Comparison of ENCODE assay signal across 9 cellular contexts in the genomic region with DNA sequence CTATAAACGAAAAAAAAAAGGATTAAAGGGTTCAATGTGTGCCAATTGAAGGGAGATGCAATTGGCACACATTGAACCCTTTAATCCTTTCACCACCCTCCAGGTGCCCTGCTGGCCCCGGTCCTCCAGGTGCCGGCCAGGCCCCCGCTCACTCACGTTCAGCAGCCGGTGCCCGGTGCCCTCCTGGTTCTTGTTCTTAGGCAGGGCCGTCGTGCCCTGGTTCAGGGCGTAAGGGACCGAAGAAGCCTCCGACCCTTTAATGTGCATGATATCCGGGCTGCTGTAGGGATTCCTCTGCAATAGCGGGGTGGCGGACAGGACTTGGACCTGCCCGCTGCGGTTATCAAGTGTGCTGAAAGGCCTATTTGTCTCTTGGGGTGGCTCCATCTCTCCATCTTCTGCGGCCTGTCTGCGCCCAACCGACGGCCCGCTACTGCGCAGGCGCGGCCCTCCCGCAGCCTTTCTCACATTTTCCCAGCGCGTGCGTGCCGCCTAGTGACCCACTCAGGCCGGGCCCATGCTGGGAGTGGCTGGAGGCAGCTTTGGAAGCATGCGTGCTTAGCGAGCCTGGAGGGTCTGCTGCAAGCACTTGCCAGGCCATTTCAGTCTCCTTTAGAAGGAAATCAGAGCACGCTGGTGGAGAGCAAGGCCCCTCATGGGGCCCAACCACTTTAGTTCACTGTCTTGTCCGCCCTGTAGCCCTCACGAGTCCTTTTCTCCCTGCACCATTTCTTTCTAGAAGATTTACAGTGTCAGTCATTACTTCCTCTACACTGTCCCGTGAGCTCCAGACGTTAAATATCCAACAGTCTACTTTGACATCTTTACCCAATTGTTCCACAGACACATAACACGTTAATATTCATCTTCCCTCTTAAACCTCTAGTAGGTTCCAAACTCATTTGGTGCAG. TPM values are rescaled to one million over a fixed set of nuclear protein-coding genes. Genes with fewer than 3 reads are reported as not detected.
DNase-seq lines count a peak whose midpoint lies in the region; ATAC-seq and TF ChIP-seq lines count a peak whose summit lies in the region.
"Had no signal": no experiment of that assay in that cellular context is flagged by ENCODE, and none has a peak within 500 bp of the region (broad histone marks: within the 10 kb centered on the region; RNA-seq: fewer than 3 reads in every experiment).

No MANE protein-coding gene starts in this region.

- H3K4me3 Mint-ChIP-seq in naive thymus-derived CD8-positive, alpha-beta T cell, result no peak overlapping the region

- DNase-seq in stimulated activated CD4-positive, alpha-beta T cell treated with anti-CD3 and anti-CD28 coated beads, Interleukin-15, amount 100 ng/mL, for 24 hours, result peak; percentile 19
- no peak for DNase-seq in stimulated activated CD4-positive, alpha-beta T cell treated with anti-CD3 and anti-CD28 coated beads, Interleukin-1b, Interleukin-23, amount 100 ng/mL, for 48 hours
- peak; percentile 80 for DNase-seq in dermis blood vessel endothelial cell
- DNase-seq in lower leg skin (ENCODE audit: low spot score in 2 of 2), result peak; percentile 21 to 85
- no peak for DNase-seq in HEK293T (ENCODE audit: extremely low spot score)
- DNase-seq in naive thymus-derived CD8-positive, alpha-beta T cell, result no peak
- DNase-seq: activated naive CD4-positive, alpha-beta T cell had no signal

- no peak overlapping the region for H3K4me3 ChIP-seq in lower leg skin (ENCODE audit: low read depth, poor library complexity, severe bottlenecking)

- POLR2A ChIA-PET in HEK293T (lab: Yijun Ruan, JAX), result no interaction called here
- POLR2A ChIA-PET in naive thymus-derived CD8-positive, alpha-beta T cell (lab: Charles Lee), result no interaction called here

- no peak for TF ChIP-seq CTCF in lower leg skin (IDR thresholded peaks at IDR 0.05)

- H3K9me3 Mint-ChIP-seq in naive thymus-derived CD8-positive, alpha-beta T cell, result peaks cover 0 to 2% (median 0%) of the 10 kb centered on the region in 9 donors

- no peak for TF ChIP-seq POLR2A in lower leg skin (IDR thresholded peaks at IDR 0.05)

- WGBS in lower leg skin, 2 donors, result 44 to 53% methylated on average over 39 of the region's 39 CpGs

- no peak for ATAC-seq in HG02678 (IDR thresholded peaks at IDR 0.05; ENCODE audit: unreplicated experiment)
- ATAC-seq in HG02870 (IDR thresholded peaks at IDR 0.05; ENCODE audit: unreplicated experiment), result no peak
- ATAC-seq in naive thymus-derived CD8-positive, alpha-beta T cell, result no peak

- intact Hi-C loops in lower leg skin (cut with DNase I; ENCODE audit: low total_unique reads), result no loop called here

- CTCF ChIA-PET in HEK293T (lab: Yijun Ruan, JAX), result interaction anchor here (1.2 kb wide), 1 partner anchor 12 kb away, joined by 3 read pairs; no protein-coding TSS in a partner anchor

- peaks cover 1 to 5% (median 4%) of the 10 kb centered on the region in 3 donors for H3K36me3 Mint-ChIP-seq in naive thymus-derived CD8-positive, alpha-beta T cell

- H3K27me3 Mint-ChIP-seq in naive thymus-derived CD8-positive, alpha-beta T cell, result peaks cover 0 to 6% (median 0%) of the 10 kb centered on the region in 5 donors

- peaks cover 0 to 3% (median under 1%) of the 10 kb centered on the region in 4 donors for H3K4me1 Mint-ChIP-seq in naive thymus-derived CD8-positive, alpha-beta T cell

- no peak overlapping the region for H3K27ac Mint-ChIP-seq in naive thymus-derived CD8-positive, alpha-beta T cell

TF ChIP-seq in HEK293T, 16 proteins besides CTCF, POLR2A, EP300 and RAD21:
- TF ChIP-seq ZNF384 (IDR thresholded peaks at IDR 0.05), result no peak
- TF ChIP-seq SP1 (IDR thresholded peaks at IDR 0.05), result no peak
- no peak for TF ChIP-seq TARDBP (IDR thresholded peaks at IDR 0.05)
- no peak for TF ChIP-seq FOXA1 (IDR thresholded peaks at IDR 0.05)
- no peak for TF ChIP-seq BHLHE40 (IDR thresholded peaks at IDR 0.05; ENCODE audit: borderline replicate concordance)
- no peak for TF ChIP-seq SUZ12 (IDR thresholded peaks at IDR 0.05)
- TF ChIP-seq LEF1 (IDR thresholded peaks at IDR 0.05; ENCODE audit: borderline replicate concordance), result no peak
- TF ChIP-seq HDGF (IDR thresholded peaks at IDR 0.05; ENCODE audit: borderline replicate concordance), result no peak

RNA-seq across cellular contexts. Expression of a gene that starts 24.3 kb away (rescaled TPM):
- 28.2 and 35.0 TPM in 2 replicates for total RNA-seq in dermis blood vessel endothelial cell
- 10 to 100 TPM; 39.1 to 69.4 (median 47.9) TPM for total RNA-seq in lower leg skin
- total RNA-seq in naive thymus-derived CD8-positive, alpha-beta T cell, result 1 to 10 TPM; 5.5 to 9.8 TPM
- polyA plus RNA-seq in naive thymus-derived CD8-positive, alpha-beta T cell, result 1 to 10 TPM; 4.3 to 5.7 (median 4.8) TPM

Comparison
In these comparisons a context has a peak if more than half of its experiments do, and no peak if none do; other contexts are left out.
1. DNase-seq: peak in stimulated activated CD4-positive, alpha-beta T cell treated with anti-CD3 and anti-CD28 coated beads, Interleukin-15, amount 100 ng/mL, for 24 hours (single experiment), dermis blood vessel endothelial cell (single experiment) and lower leg skin (2 of 2); none in stimulated activated CD4-positive, alpha-beta T cell treated with anti-CD3 and anti-CD28 coated beads, Interleukin-1b, Interleukin-23, amount 100 ng/mL, for 48 hours (single experiment), HEK293T (single experiment) and naive thymus-derived CD8-positive, alpha-beta T cell (0 of 10).